In genomic region chr2:24046599-24046929, GRCh38 we compare ENCODE assay signal across 8 cellular contexts. TPM values are rescaled to one million over a fixed set of nuclear protein-coding genes. Genes with fewer than 3 reads are reported as not detected.
DNase-seq lines count a peak whose midpoint lies in the region; ATAC-seq and TF ChIP-seq lines count a peak whose summit lies in the region.

No MANE protein-coding gene starts in this region.

- WGBS in ectodermal cell, 2 experiments: 0 to 4% methylated on average over 2 of the region's 2 CpGs

- peak overlapping the region; percentile 74 to 90 (median 80) for H3K4me3 ChIP-seq in BLaER1 treated with 17β-estradiol and CSF1 and Interleukin-3, amounts not matched to agents 10 nM and 100 nM
- peak overlapping the region; percentile 77 for H3K4me3 ChIP-seq in NB4 (ENCODE audit: low read depth, low read length)
- H3K4me3 ChIP-seq in ectodermal cell (ENCODE audit: insufficient read depth, low read depth, low read length): peak overlapping the region; percentile 69
- peak overlapping the region; percentile 95 for H3K4me3 ChIP-seq in neuron (ENCODE audit: low read length)

- peak overlapping the region; percentile 67 to 88 (median 80) for H3K4me2 ChIP-seq in BLaER1 treated with 17β-estradiol and CSF1 and Interleukin-3, amounts not matched to agents 10 nM and 100 nM

- TF ChIP-seq CTCF in NB4 (IDR thresholded peaks at IDR 0.05; ENCODE audit: low read depth, low read length): no peak

- H3K9ac ChIP-seq in BLaER1 treated with 17β-estradiol and CSF1 and Interleukin-3, amounts not matched to agents 10 nM and 100 nM: peak overlapping the region; percentile 74 to 85 (median 82)

- no peak overlapping the region for H2AFZ ChIP-seq in neuron (ENCODE audit: low read depth, low read length)

- no peaks in the 10 kb centered on the region; a peak in 1 of 22 replicates for H3K36me3 ChIP-seq in BLaER1 treated with 17β-estradiol and CSF1 and Interleukin-3, amounts not matched to agents 10 nM and 100 nM
- H3K36me3 ChIP-seq in ectodermal cell (ENCODE audit: control insufficient read depth, insufficient read depth, low read length) (no peaks in the 10 kb centered on the region), neuron (ENCODE audit: insufficient read depth, low read length) (no peaks in the 10 kb centered on the region)

- DNase-seq in NB4 (ENCODE audit: low read depth) (no peak), DMS153 treated with DMSO at 0.1 percent for 48 hours (lab: John Stamatoyannopoulos, UW; ENCODE audit: unreplicated experiment) (no peak)
- DNase-seq in activated effector memory CD4-positive, alpha-beta T cell treated with Interleukin-2 at 50 U/mL for 16 hours: no peak

- no peaks in the 10 kb centered on the region for H3K9me3 ChIP-seq in BLaER1 treated with 17β-estradiol and CSF1 and Interleukin-3, amounts not matched to agents 10 nM and 100 nM (replicated peaks in 1 of 11)
- H3K9me3 ChIP-seq in ectodermal cell (ENCODE audit: control insufficient read depth, low read length) (no peaks in the 10 kb centered on the region), neuron (ENCODE audit: low read length) (no peaks in the 10 kb centered on the region)

- H3K27ac ChIP-seq in BLaER1 treated with 17β-estradiol and CSF1 and Interleukin-3, amounts not matched to agents 10 nM and 100 nM: peak overlapping the region; percentile 4 to 79 (median 65); a peak in 18 of 22 replicates
- no peak overlapping the region for H3K27ac ChIP-seq in ectodermal cell (ENCODE audit: insufficient read depth, low read depth, low read length, poor library complexity, severe bottlenecking)

- TF ChIP-seq POLR2A in NB4 (IDR thresholded peaks at IDR 0.05; ENCODE audit: extremely low read depth, insufficient read length): no peak

- peaks cover 35 to 41% (median 40%) of the 10 kb centered on the region in 11 experiments for H3K27me3 ChIP-seq in BLaER1 treated with 17β-estradiol and CSF1 and Interleukin-3, amounts not matched to agents 10 nM and 100 nM
- H3K27me3 ChIP-seq in ectodermal cell (ENCODE audit: control insufficient read depth, insufficient read depth, low read length, poor library complexity, severe bottlenecking) (no peaks in the 10 kb centered on the region), neuron (ENCODE audit: insufficient read depth, low read length) (no peaks in the 10 kb centered on the region)

- ATAC-seq in HG03139 (IDR thresholded peaks at IDR 0.05; ENCODE audit: unreplicated experiment): no peak
- ATAC-seq in HG03025 (IDR thresholded peaks at IDR 0.05; ENCODE audit: low FRiP score, unreplicated experiment): no peak

- peaks cover 31 to 43% (median 41%) of the 10 kb centered on the region in 10 experiments for H3K4me1 ChIP-seq in BLaER1 treated with 17β-estradiol and CSF1 and Interleukin-3, amounts not matched to agents 10 nM and 100 nM
- no peaks in the 10 kb centered on the region for H3K4me1 ChIP-seq in ectodermal cell (ENCODE audit: control insufficient read depth, insufficient read depth, low read length)
- peaks cover 15% of the 10 kb centered on the region for H3K4me1 ChIP-seq in neuron (ENCODE audit: insufficient read depth, low read length)

- H4K20me1 ChIP-seq in BLaER1 treated with 17β-estradiol and CSF1 and Interleukin-3, amounts not matched to agents 10 nM and 100 nM: peaks cover 0 to 8% (median 0%) of the 10 kb centered on the region in 11 experiments; a peak in 4 of 22 replicates

RNA-seq across cellular contexts. Expression of gene WDCP, which starts 0.6 kb away (rescaled TPM):
- polyA plus RNA-seq in ectodermal cell (2013, experiment 1 of 4): 25.3 TPM
- polyA plus RNA-seq in ectodermal cell (2013, experiment 2 of 4): 27.1 TPM
- polyA plus RNA-seq in ectodermal cell (2013, experiment 3 of 4): 19.2 TPM
- 20.4 TPM for polyA plus RNA-seq in ectodermal cell (2013, experiment 4 of 4)

RNA-seq across cellular contexts. Expression of gene FKBP1B, which starts 3.0 kb away (rescaled TPM):
- polyA plus RNA-seq in ectodermal cell (2013, experiment 1 of 4): 39.1 TPM
- polyA plus RNA-seq in ectodermal cell (2013, experiment 2 of 4): 44.8 TPM
- polyA plus RNA-seq in ectodermal cell (2013, experiment 3 of 4): 54.1 TPM
- polyA plus RNA-seq in ectodermal cell (2013, experiment 4 of 4): 58.3 TPM

RNA-seq across cellular contexts. Expression of gene SF3B6, which starts 29.6 kb away (rescaled TPM):
- polyA plus RNA-seq in ectodermal cell (2013, experiment 1 of 4): 174 TPM
- polyA plus RNA-seq in ectodermal cell (2013, experiment 2 of 4): 177 TPM
- polyA plus RNA-seq in ectodermal cell (2013, experiment 3 of 4): 168 TPM
- polyA plus RNA-seq in ectodermal cell (2013, experiment 4 of 4): 181 TPM

RNA-seq across cellular contexts. Expression of gene MFSD2B, which starts 36.7 kb away (rescaled TPM):
- polyA plus RNA-seq in ectodermal cell (2013, experiment 1 of 4): 1.0 TPM
- polyA plus RNA-seq in ectodermal cell (2013, experiment 2 of 4): 0.32 TPM
- polyA plus RNA-seq in ectodermal cell (2013, experiment 3 of 4): 0.27 TPM
- 0.36 TPM for polyA plus RNA-seq in ectodermal cell (2013, experiment 4 of 4)

RNA-seq across cellular contexts. Expression of gene TP53I3, which starts 38.1 kb away (rescaled TPM):
- 42.9 TPM for polyA plus RNA-seq in ectodermal cell (2013, experiment 1 of 4)
- 38.8 TPM for polyA plus RNA-seq in ectodermal cell (2013, experiment 2 of 4)
- polyA plus RNA-seq in ectodermal cell (2013, experiment 3 of 4): 37.0 TPM
- polyA plus RNA-seq in ectodermal cell (2013, experiment 4 of 4): 40.8 TPM
